Comparison of ENCODE assay signal across 2 cellular contexts in genomic region chr15:40250304-40250656, GRCh38.
TF ChIP-seq lines count a peak whose summit lies in the region.

No MANE protein-coding gene starts in this region.

TF ChIP-seq in HEK293, 187 proteins besides CTCF, POLR2A, EP300 and RAD21:
- TF ChIP-seq ZNF580 (tag by site-specific recombination; IDR thresholded peaks at IDR 0.05) (peak; percentile 74; the same call in 1 of the 2 replicates), PRDM4 (tag by site-specific recombination; IDR thresholded peaks at IDR 0.05) (no peak)

TF ChIP-seq in K562, 482 proteins besides CTCF, POLR2A, EP300 and RAD21:
- TF ChIP-seq HNRNPK (IDR thresholded peaks at IDR 0.05; ENCODE audit: low read depth, low read length, poor library complexity, severe bottlenecking) (no peak), CHAMP1 (IDR thresholded peaks at IDR 0.05) (no peak), TAF1 (IDR thresholded peaks at IDR 0.05; ENCODE audit: control insufficient read depth, extremely low read depth, insufficient read depth, low read length, severe bottlenecking) (no peak), ESRRB (CRISPR knock-in tag; IDR thresholded peaks at IDR 0.05; ENCODE audit: borderline replicate concordance) (no peak), BCOR (IDR thresholded peaks at IDR 0.05) (peak; percentile 41; the same call in 1 of the 2 replicates), HLTF (IDR thresholded peaks at IDR 0.05) (no peak), KDM2B (CRISPR knock-in tag; IDR thresholded peaks at IDR 0.05) (no peak), HNRNPLL (IDR thresholded peaks at IDR 0.05; ENCODE audit: low read depth, low read length, poor library complexity, severe bottlenecking) (no peak), MGA (IDR thresholded peaks at IDR 0.05) (no peak), UBTF (IDR thresholded peaks at IDR 0.05; ENCODE audit: borderline replicate concordance in 1 of 2, low read depth in 2 of 2, low read length in 2 of 2) (no peak), RBM25 (IDR thresholded peaks at IDR 0.05; ENCODE audit: low read depth, low read length, severe bottlenecking) (peak; percentile 62), CHD4 (IDR thresholded peaks at IDR 0.05; ENCODE audit: insufficient read depth, insufficient replicate concordance, low read depth, low read length, poor library complexity, severe bottlenecking) (no peak), EGR1 (conservative IDR thresholded peaks at IDR 0.05) (no peak), ZMIZ1 (IDR thresholded peaks at IDR 0.05; ENCODE audit: low read depth in 2 of 2, low read length in 2 of 2) (no peak), PCBP1 (IDR thresholded peaks at IDR 0.05; ENCODE audit: low read depth, low read length, poor library complexity, severe bottlenecking) (no peak), ZNF766 (CRISPR knock-in tag; conservative IDR thresholded peaks at IDR 0.05) (no peak)
TF ChIP-seq in K562: peak in this region for 2.
